ENCODE assay signal across 11 cellular contexts in genomic region chr20:63025534-63026331, GRCh38. TPM values are rescaled to one million over a fixed set of nuclear protein-coding genes. Genes with fewer than 3 reads are reported as not detected.
DNase-seq lines count a peak whose midpoint lies in the region; ATAC-seq and TF ChIP-seq lines count a peak whose summit lies in the region.
"Had no signal": no experiment of that assay in that cellular context is flagged by ENCODE, and none has a peak within 500 bp of the region (broad histone marks: within the 10 kb centered on the region; RNA-seq: fewer than 3 reads in every experiment).

No MANE protein-coding gene starts in this region.

- ATAC-seq in SK-N-SH treated with all-trans-retinoic acid at 6 μM for 48 hours (peak; percentile 48), aorta (ENCODE audit: low FRiP score) (no peak), GM18517 (IDR thresholded peaks at IDR 0.05; ENCODE audit: unreplicated experiment) (no peak)

- H3K27ac ChIP-seq in aorta (ENCODE audit: low read depth in 1 of 2, low read length in 2 of 2): no peak overlapping the region
- H3K27ac ChIP-seq: neutrophil had no signal

- no peaks in the 10 kb centered on the region for H3K9me3 Mint-ChIP-seq in type B pancreatic cell

- no peaks in the 10 kb centered on the region for H3K4me1 ChIP-seq in aorta (ENCODE audit: control insufficient read depth in 1 of 2, insufficient read depth in 2 of 2, low read length in 2 of 2)

- H3K27ac Mint-ChIP-seq in type B pancreatic cell: no peak overlapping the region

- H3K4me1 Mint-ChIP-seq in type B pancreatic cell (ENCODE audit: unreplicated experiment): no peaks in the 10 kb centered on the region

- WGBS in aorta, 2 donors: 31 to 48% methylated on average over 45 of the region's 45 CpGs

- H3K9me3 ChIP-seq in aorta (ENCODE audit: control insufficient read depth, low read length): peaks cover 4% of the 10 kb centered on the region
- H3K9me3 ChIP-seq: neutrophil had no signal

- no peak overlapping the region for H3K4me3 Mint-ChIP-seq in type B pancreatic cell

- H3K36me3 Mint-ChIP-seq in type B pancreatic cell: no peaks in the 10 kb centered on the region

- TF ChIP-seq CTCF in fibroblast of pulmonary artery (IDR thresholded peaks at IDR 0.05; ENCODE audit: low read length, missing control alignments): no peak
- TF ChIP-seq CTCF in type B pancreatic cell (conservative IDR thresholded peaks at IDR 0.05): no peak

- no peaks in the 10 kb centered on the region for H3K36me3 ChIP-seq in aorta (ENCODE audit: control insufficient read depth in 1 of 2, insufficient read depth in 2 of 2, low read length in 1 of 2)
- H3K36me3 ChIP-seq: neutrophil had no signal

- intact Hi-C loops in aorta (cut with DNase I): no loop called here

- peak; percentile 26 for DNase-seq in stimulated activated CD4-positive, alpha-beta T cell treated with anti-CD3 and anti-CD28 coated beads, Interleukin-4, amount 100 ng/mL, for 1 hour
- no peak for DNase-seq in stimulated activated CD4-positive, alpha-beta T cell treated with anti-CD3 and anti-CD28 coated beads, Interleukin-2, amount 100 ng/mL, for 48 hours
- DNase-seq in fibroblast of pulmonary artery (ENCODE audit: low read depth) (peak; percentile 45), aorta (peak; percentile 44 to 73), iPS-NIHi7 (ENCODE audit: extremely low spot score) (no peak), type B pancreatic cell (ENCODE audit: extremely low spot score, unreplicated experiment) (no peak)
- DNase-seq: NCI-H1436 treated with DMSO at 0.1 percent for 48 hours had no signal

- H3K4me3 ChIP-seq in fibroblast of pulmonary artery (replicated peaks; ENCODE audit: low read depth, low read length): no peak overlapping the region
- H3K4me3 ChIP-seq in aorta (ENCODE audit: low read length in 2 of 2): no peak overlapping the region

- H3K27me3 ChIP-seq in aorta (ENCODE audit: control insufficient read depth in 1 of 2, insufficient read depth in 2 of 2, low read length in 1 of 2): peaks cover 0 to 2% of the 10 kb centered on the region in 2 donors

- H3K27me3 Mint-ChIP-seq in type B pancreatic cell: peaks cover 36% of the 10 kb centered on the region

TF ChIP-seq in SK-N-SH treated with all-trans-retinoic acid at 6 μM for 48 hours, 23 proteins besides CTCF, POLR2A, EP300 and RAD21:
- TF ChIP-seq ISL1 (CRISPR knock-in tag; IDR thresholded peaks at IDR 0.05) (no peak), OSR1 (CRISPR knock-in tag; IDR thresholded peaks at IDR 0.05) (no peak), BACH2 (CRISPR knock-in tag; IDR thresholded peaks at IDR 0.05; ENCODE audit: borderline replicate concordance) (no peak), CSDC2 (CRISPR knock-in tag; IDR thresholded peaks at IDR 0.05) (no peak), TSHZ2 (CRISPR knock-in tag; IDR thresholded peaks at IDR 0.05) (no peak), ESRRG (CRISPR knock-in tag; IDR thresholded peaks at IDR 0.05) (no peak), TOX (CRISPR knock-in tag; IDR thresholded peaks at IDR 0.05; ENCODE audit: borderline replicate concordance) (no peak)
- TF ChIP-seq, protein P1, sequence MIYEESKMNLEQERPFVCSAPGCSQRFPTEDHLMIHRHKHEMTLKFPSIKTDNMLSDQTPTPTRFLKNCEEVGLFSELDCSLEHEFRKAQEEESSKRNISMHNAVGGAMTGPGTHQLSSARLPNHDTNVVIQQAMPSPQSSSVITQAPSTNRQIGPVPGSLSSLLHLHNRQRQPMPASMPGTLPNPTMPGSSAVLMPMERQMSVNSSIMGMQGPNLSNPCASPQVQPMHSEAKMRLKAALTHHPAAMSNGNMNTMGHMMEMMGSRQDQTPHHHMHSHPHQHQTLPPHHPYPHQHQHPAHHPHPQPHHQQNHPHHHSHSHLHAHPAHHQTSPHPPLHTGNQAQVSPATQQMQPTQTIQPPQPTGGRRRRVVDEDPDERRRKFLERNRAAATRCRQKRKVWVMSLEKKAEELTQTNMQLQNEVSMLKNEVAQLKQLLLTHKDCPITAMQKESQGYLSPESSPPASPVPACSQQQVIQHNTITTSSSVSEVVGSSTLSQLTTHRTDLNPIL (CRISPR knock-in tag; IDR thresholded peaks at IDR 0.05; ENCODE audit: low read depth): no peak

RNA-seq across cellular contexts. Expression of gene BHLHE23, which starts 19.0 kb away (rescaled TPM):
- total RNA-seq in aorta (not detected), type B pancreatic cell (ENCODE audit: low replicate concordance) (not detected in 2 replicates)
- polyA plus RNA-seq in aorta: not detected
- total RNA-seq: activated CD8-positive, alpha-beta memory T cell treated with anti-CD3 and anti-CD28 coated beads for 36 hours had no signal

Comparison
In these comparisons a context has a peak if more than half of its experiments do, and no peak if none do; other contexts are left out.
1. DNase-seq: peak in stimulated activated CD4-positive, alpha-beta T cell treated with anti-CD3 and anti-CD28 coated beads, Interleukin-4, amount 100 ng/mL, for 1 hour (single experiment), fibroblast of pulmonary artery (single experiment) and aorta (2 of 2); none in stimulated activated CD4-positive, alpha-beta T cell treated with anti-CD3 and anti-CD28 coated beads, Interleukin-2, amount 100 ng/mL, for 48 hours (0 of 2), iPS-NIHi7 (single experiment) and type B pancreatic cell (single experiment).